ENCODE assay signal across 22 cellular contexts in the genomic region with DNA sequence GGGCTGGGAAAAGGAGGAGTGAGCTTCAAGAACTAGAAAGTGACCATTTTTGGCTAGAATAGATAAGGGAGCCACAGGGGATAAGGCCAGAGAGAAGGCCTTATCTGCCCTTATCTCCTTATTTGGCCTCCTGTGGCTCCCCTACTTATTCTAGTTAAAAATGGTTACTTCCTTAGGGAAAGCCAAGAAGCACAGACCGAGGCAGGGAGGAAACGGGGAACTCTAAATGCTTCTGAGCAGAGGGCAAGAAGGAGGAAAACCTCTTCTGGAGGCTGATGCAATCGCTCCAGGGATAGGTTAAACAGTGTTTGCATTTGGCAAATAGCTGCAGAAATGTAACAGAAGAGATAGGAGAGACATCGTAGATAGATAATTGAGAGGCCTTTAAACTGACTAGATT. TPM values are rescaled to one million over a fixed set of nuclear protein-coding genes. Genes with fewer than 3 reads are reported as not detected.
DNase-seq lines count a peak whose midpoint lies in the region; ATAC-seq and TF ChIP-seq lines count a peak whose summit lies in the region.
"Had no signal": no experiment of that assay in that cellular context is flagged by ENCODE, and none has a peak within 500 bp of the region (broad histone marks: within the 10 kb centered on the region; RNA-seq: fewer than 3 reads in every experiment).

No MANE protein-coding gene starts in this region.

- TF ChIP-seq CTCF in WTC11 (IDR thresholded peaks at IDR 0.05) (no peak), heart right ventricle (IDR thresholded peaks at IDR 0.05) (no peak), prostate gland (IDR thresholded peaks at IDR 0.05) (no peak), dorsolateral prefrontal cortex (IDR thresholded peaks at IDR 0.05 in 54 of 56, conservative IDR thresholded peaks at IDR 0.05 in 2 of 56; ENCODE audit: low read depth in 1 of 56, partially characterized antibody in 56 of 56) (no peak)

- peak overlapping the region; percentile 10 for H3K9ac ChIP-seq in HUES6 (ENCODE audit: low read length)
- H3K9ac ChIP-seq: BLaER1 treated with 17β-estradiol and CSF1 and Interleukin-3, amounts not matched to agents 10 nM and 100 nM had no signal

- H3K27ac ChIP-seq in HUES6 (ENCODE audit: low read depth, low read length) (no peak overlapping the region), heart right ventricle (peak overlapping the region in 8 of 10 donors; percentile 15 to 99 (median 52)), prostate gland (no peak overlapping the region), dorsolateral prefrontal cortex (no peak overlapping the region)
- H3K27ac ChIP-seq: BLaER1 treated with 17β-estradiol and CSF1 and Interleukin-3, amounts not matched to agents 10 nM and 100 nM; tibial artery had no signal

- no peak for DNase-seq in WTC11 (ENCODE audit: low spot score)
- DNase-seq in heart right ventricle: no peak
- no peak for DNase-seq in sciatic nerve (ENCODE audit: low spot score)
- no peak for DNase-seq in dermis blood vessel endothelial cell
- no peak for DNase-seq in prostate gland (ENCODE audit: low spot score)
- no peak for DNase-seq in activated CD4-positive, alpha-beta T cell treated with anti-CD3 and anti-CD28 coated beads for 4 hours
- no peak for DNase-seq in dorsolateral prefrontal cortex
- DNase-seq: activated CD4-positive, alpha-beta T cell treated with anti-CD3 and anti-CD28 coated beads, Interleukin-2, amount 50 U/mL, for 48 hours; activated naive CD8-positive, alpha-beta T cell treated with anti-CD3 and anti-CD28 coated beads, Interleukin-2, amount 10 ng/mL, durations not matched to agents 7 days and 5 days; activated T-cell treated with anti-CD3 and anti-CD28 coated beads, Interleukin-2, amount 50 U/mL, for 72 hours; caudate nucleus; DMS79; midbrain; NCI-H2081; NCI-H524; stimulated activated CD4-positive, alpha-beta T cell treated with anti-CD3 and anti-CD28 coated beads, Interleukin-4, amount 100 ng/mL, for 24 hours; stimulated activated CD8-positive, alpha-beta memory T cell treated with anti-CD3 and anti-CD28 coated beads, Interleukin-4, amount 100 ng/mL, for 48 hours; T1000; tibial artery had no signal

- H3K4me1 Mint-ChIP-seq in WTC11: peaks cover 33% of the 10 kb centered on the region

- CTCF ChIA-PET in WTC11 (lab: Charles Lee): no interaction called here

- no peaks in the 10 kb centered on the region for H3K36me3 ChIP-seq in HUES6 (ENCODE audit: control insufficient read depth, insufficient read depth, low read length)
- peaks cover 0 to 81% (median 8%) of the 10 kb centered on the region in 9 donors for H3K36me3 ChIP-seq in heart right ventricle
- H3K36me3 ChIP-seq in prostate gland: no peaks in the 10 kb centered on the region

- H3K9me3 ChIP-seq in HUES6 (ENCODE audit: control insufficient read depth, insufficient read depth, low read depth, low read length): 0 out of 2 replicates have a peak, but pooled peaks cover 2% of the 10 kb centered on the region
- H3K9me3 ChIP-seq in heart right ventricle: peaks cover 0 to 6% (median 0%) of the 10 kb centered on the region in 11 donors
- no peaks in the 10 kb centered on the region for H3K9me3 ChIP-seq in prostate gland
- H3K9me3 ChIP-seq: tibial artery had no signal

- POLR2A ChIA-PET in WTC11 (lab: Charles Lee): no interaction called here

- ATAC-seq in WTC11 (no peak), heart right ventricle (peak in 4 of 8 donors; percentile 9 to 37 (median 32)), sciatic nerve (peak; percentile 23)
- ATAC-seq: activated T-cell treated with anti-CD3 and anti-CD28 coated beads, Interleukin-2, amount 50 U/mL, for 72 hours had no signal

- H3K4me3 ChIP-seq in HUES6 (ENCODE audit: low read depth, low read length) (no peak overlapping the region), heart right ventricle (peak overlapping the region in 1 of 10 donors; percentile 0), prostate gland (no peak overlapping the region), dorsolateral prefrontal cortex (no peak overlapping the region)
- H3K4me3 ChIP-seq: BLaER1 treated with 17β-estradiol and CSF1 and Interleukin-3, amounts not matched to agents 10 nM and 100 nM; tibial artery had no signal

- no peak overlapping the region for H3K27ac Mint-ChIP-seq in WTC11
- H3K27ac Mint-ChIP-seq: activated naive CD8-positive, alpha-beta T cell treated with anti-CD3 and anti-CD28 coated beads, Interleukin-2, amount 10 ng/mL, durations not matched to agents 7 days and 5 days; activated T-cell treated with anti-CD3 and anti-CD28 coated beads, Interleukin-2, amount 50 U/mL, for 72 hours; IgD-negative memory B cell had no signal

- peaks cover 4% of the 10 kb centered on the region for H3K36me3 Mint-ChIP-seq in WTC11
- H3K36me3 Mint-ChIP-seq: activated naive CD8-positive, alpha-beta T cell treated with anti-CD3 and anti-CD28 coated beads, Interleukin-2, amount 10 ng/mL, durations not matched to agents 7 days and 5 days; IgD-negative memory B cell had no signal

- no peak for TF ChIP-seq POLR2A in prostate gland (IDR thresholded peaks at IDR 0.05)

- H3K4me1 ChIP-seq in HUES6 (ENCODE audit: control insufficient read depth, insufficient read depth, low read length) (peaks cover 9% of the 10 kb centered on the region; the same call in 1 of the 2 replicates), heart right ventricle (peaks cover 35 to 100% (median 91%) of the 10 kb centered on the region in 9 donors), prostate gland (replicated peaks) (no peaks in the 10 kb centered on the region)

- intact Hi-C loops in heart right ventricle (cut with DNase I) (loop anchor here in 2 of 10 donors (5.0 to 10.0 kb wide), 2 partner anchors 34 to 121 kb away; no protein-coding TSS in a partner anchor), sciatic nerve (cut with DNase I) (no loop called here), prostate gland (cut with DNase I) (no loop called here), dorsolateral prefrontal cortex (cut with DNase I) (no loop called here)

- WGBS in heart right ventricle, 2 donors: 22 to 23% methylated on average over 4 of the region's 4 CpGs
- 73% methylated on average over 4 of the region's 4 CpGs for WGBS in prostate gland

- peaks cover 11% of the 10 kb centered on the region for H3K9me3 Mint-ChIP-seq in WTC11

- H3K27me3 Mint-ChIP-seq in WTC11 (ENCODE audit: low read depth): no peaks in the 10 kb centered on the region

- H3K4me3 Mint-ChIP-seq in WTC11: no peak overlapping the region
- H3K4me3 Mint-ChIP-seq: activated naive CD8-positive, alpha-beta T cell treated with anti-CD3 and anti-CD28 coated beads, Interleukin-2, amount 10 ng/mL, durations not matched to agents 7 days and 5 days; activated T-cell treated with anti-CD3 and anti-CD28 coated beads, Interleukin-2, amount 50 U/mL, for 72 hours; IgD-negative memory B cell had no signal

- H3K27me3 ChIP-seq in HUES6 (ENCODE audit: control insufficient read depth, insufficient read depth, low read length): no peaks in the 10 kb centered on the region
- no peaks in the 10 kb centered on the region for H3K27me3 ChIP-seq in heart right ventricle
- no peaks in the 10 kb centered on the region for H3K27me3 ChIP-seq in prostate gland (replicated peaks; ENCODE audit: insufficient read depth)
- no peaks in the 10 kb centered on the region for H3K27me3 ChIP-seq in dorsolateral prefrontal cortex
- H3K27me3 ChIP-seq: BLaER1 treated with 17β-estradiol and CSF1 and Interleukin-3, amounts not matched to agents 10 nM and 100 nM; tibial artery had no signal

TF ChIP-seq in WTC11, 78 proteins besides CTCF, POLR2A, EP300 and RAD21:
- TF ChIP-seq GABPB1 (CRISPR knock-in tag; IDR thresholded peaks at IDR 0.05) (peak; percentile 95), SMAD3 (CRISPR knock-in tag; IDR thresholded peaks at IDR 0.05; ENCODE audit: borderline replicate concordance) (no peak)

RNA-seq across cellular contexts. Expression of gene NRP1, which starts 18.6 kb away (rescaled TPM):
- total RNA-seq in WTC11 (2021) (1.1 to 3.0 TPM (median 1.2 TPM) in 3 replicates), heart right ventricle (100 to 1,000 TPM; 132 to 229 (median 167) TPM), sciatic nerve (156 TPM), dermis blood vessel endothelial cell (178 and 209 TPM in 2 replicates), prostate gland (10 to 100 TPM; 23.0 to 37.1 TPM), dorsolateral prefrontal cortex (10 to 100 TPM; 11.8 to 62.1 (median 28.9) TPM)
- 10 to 100 TPM; 45.3 to 56.0 TPM for polyA plus RNA-seq in heart right ventricle
- polyA plus RNA-seq: IgD-negative memory B cell had no signal

Comparison
In these comparisons a context has a peak if more than half of its experiments do, and no peak if none do; other contexts are left out.
1. H3K27ac ChIP-seq: peak in heart right ventricle (8 of 10); none in HUES6 (single experiment), prostate gland (0 of 2) and dorsolateral prefrontal cortex (0 of 59).